Comparison of ENCODE assay signal across 22 cellular contexts in genomic region chr6:46234700-46235099, GRCh38.
"Had no signal": no experiment of that assay in that cellular context is flagged by ENCODE, and none has a peak within 500 bp of the region (broad histone marks: within the 10 kb centered on the region; RNA-seq: fewer than 3 reads in every experiment).

No MANE protein-coding gene starts in this region.

- DNase-seq: activated B cell treated with CpG ODN at 0.5 μM for 24 hours; activated CD4-positive, alpha-beta T cell treated with anti-CD3 and anti-CD28 coated beads for 36 hours; activated CD4-positive, alpha-beta T cell treated with anti-CD3 and anti-CD28 coated beads, Interleukin-2, amount 50 U/mL, for 4 hours; activated CD8-positive, alpha-beta memory T cell treated with anti-CD3 and anti-CD28 coated beads, Interleukin-2, amount 50 U/mL, for 48 hours; activated naive CD4-positive, alpha-beta T cell treated with Interleukin-2 at 50 U/mL for 16 hours; activated naive CD8-positive, alpha-beta T cell treated with anti-CD3 and anti-CD28 coated beads, Interleukin-2, amount 10 ng/mL, durations not matched to agents 7 days and 5 days; activated T-cell treated with anti-CD3 and anti-CD28 coated beads, Interleukin-2, amount 50 U/mL, for 4 hours; amniotic stem cell; cerebellar nuclear complex; cortex of kidney; hippocampal formation; kidney glomerular epithelial cell; nephron progenitor cell; pancreas; right lobe of liver; stimulated activated CD4-positive, alpha-beta T cell treated with anti-CD3 and anti-CD28 coated beads, Interleukin-4, amount 100 ng/mL, for 1 hour; stimulated activated naive CD4-positive, alpha-beta T cell; SW 1271; T-helper 17 cell had no signal

- H3K4me1 ChIP-seq: pancreas, right lobe of liver, tibial nerve had no signal

- H3K4me3 ChIP-seq: pancreas, right lobe of liver, tibial nerve had no signal

- ATAC-seq: activated CD4-positive, alpha-beta T cell treated with anti-CD3 and anti-CD28 coated beads for 36 hours; activated T-cell treated with anti-CD3 and anti-CD28 coated beads, Interleukin-2, amount 50 U/mL, for 4 hours; right lobe of liver; T-helper 17 cell had no signal

- H3K36me3 Mint-ChIP-seq: activated naive CD8-positive, alpha-beta T cell treated with anti-CD3 and anti-CD28 coated beads, Interleukin-2, amount 10 ng/mL, durations not matched to agents 7 days and 5 days; memory B cell had no signal

- H3K9me3 ChIP-seq: pancreas, right lobe of liver had no signal

- H3K36me3 ChIP-seq: pancreas, right lobe of liver, tibial nerve had no signal

- H3K4me3 Mint-ChIP-seq: activated B cell treated with CpG ODN at 0.5 μM for 24 hours; activated CD4-positive, alpha-beta T cell treated with anti-CD3 and anti-CD28 coated beads for 36 hours; activated naive CD8-positive, alpha-beta T cell treated with anti-CD3 and anti-CD28 coated beads, Interleukin-2, amount 10 ng/mL, durations not matched to agents 7 days and 5 days; activated T-cell treated with anti-CD3 and anti-CD28 coated beads, Interleukin-2, amount 50 U/mL, for 4 hours; memory B cell; nephron progenitor cell; T-helper 17 cell had no signal

- H3K27me3 ChIP-seq: pancreas, right lobe of liver, tibial nerve had no signal

- H3K27ac ChIP-seq: pancreas, right lobe of liver had no signal

- H3K9me3 Mint-ChIP-seq: activated T-helper 2 cell treated with anti-CD3 and anti-CD28 coated beads, Interferon-gamma antibody, Interleukin-2, Interleukin-4, amounts not matched to agents 10 μg/mL and 5 μg/mL and 100 μg/mL, durations not matched to agents 14 hours and 24 hours and 36 hours; memory B cell had no signal

- H3K27ac Mint-ChIP-seq: activated B cell treated with CpG ODN at 0.5 μM for 24 hours; activated CD4-positive, alpha-beta T cell treated with anti-CD3 and anti-CD28 coated beads for 36 hours; activated naive CD8-positive, alpha-beta T cell treated with anti-CD3 and anti-CD28 coated beads, Interleukin-2, amount 10 ng/mL, durations not matched to agents 7 days and 5 days; activated T-helper 2 cell treated with anti-CD3 and anti-CD28 coated beads, Interferon-gamma antibody, Interleukin-2, Interleukin-4, amounts not matched to agents 10 μg/mL and 5 μg/mL and 100 μg/mL, durations not matched to agents 14 hours and 24 hours and 36 hours; memory B cell; nephron progenitor cell; T-helper 17 cell had no signal

- H3K4me1 Mint-ChIP-seq: activated B cell treated with CpG ODN at 0.5 μM for 24 hours; activated CD4-positive, alpha-beta T cell treated with anti-CD3 and anti-CD28 coated beads for 36 hours; activated naive CD8-positive, alpha-beta T cell treated with anti-CD3 and anti-CD28 coated beads, Interleukin-2, amount 10 ng/mL, durations not matched to agents 7 days and 5 days; memory B cell; nephron progenitor cell; T-helper 17 cell had no signal
